19 cellular contexts compared by ENCODE assay signal in genomic region chr7:99097730-99098129, GRCh38. TPM values are rescaled to one million over a fixed set of nuclear protein-coding genes. Genes with fewer than 3 reads are reported as not detected.
DNase-seq lines count a peak whose midpoint lies in the region; ATAC-seq, FAIRE-seq and TF ChIP-seq lines count a peak whose summit lies in the region.
"Had no signal": no experiment of that assay in that cellular context is flagged by ENCODE, and none has a peak within 500 bp of the region (broad histone marks: within the 10 kb centered on the region; RNA-seq: fewer than 3 reads in every experiment).

No MANE protein-coding gene starts in this region.

- peak overlapping the region; percentile 82 for H3K27ac Mint-ChIP-seq in osteocyte (ENCODE audit: unreplicated experiment)

- H3K4me3 Mint-ChIP-seq in osteocyte (ENCODE audit: unreplicated experiment) = no peak overlapping the region

- H3K9me3 ChIP-seq in HEK293 (ENCODE audit: control insufficient read depth, insufficient read depth, low read depth, low read length) = no peaks in the 10 kb centered on the region
- H3K9me3 ChIP-seq in K562 (replicated peaks; ENCODE audit: control insufficient read depth, insufficient read depth, low read depth, low read length) = no peaks in the 10 kb centered on the region
- H3K9me3 ChIP-seq in testis = no peaks in the 10 kb centered on the region
- H3K9me3 ChIP-seq: SJCRH30 had no signal

- no peak for TF ChIP-seq EP300 in K562 (IDR thresholded peaks at IDR 0.05; ENCODE audit: low read length)

- H2AFZ ChIP-seq in K562 (ENCODE audit: low read depth, low read length) = no peak overlapping the region

- H3K4me1 ChIP-seq in HEK293 (ENCODE audit: control insufficient read depth, insufficient read depth, low read length) (no peaks in the 10 kb centered on the region), K562 (replicated peaks in 1 of 2; ENCODE audit: control insufficient read depth in 2 of 2, insufficient read depth in 2 of 2, low read length in 2 of 2) (peaks cover 1 to 12% of the 10 kb centered on the region in 2 experiments; a peak in 3 of 5 replicates), testis (peaks cover 21% of the 10 kb centered on the region)
- H3K4me1 ChIP-seq: SJCRH30 had no signal

- peaks cover 17% of the 10 kb centered on the region for H3K36me3 Mint-ChIP-seq in osteocyte (ENCODE audit: unreplicated experiment)

- POLR2A ChIA-PET in HEK293 (lab: Yijun Ruan, JAX) (no interaction called here), K562 (lab: Yijun Ruan, JAX) (interaction anchor here (0.5 kb wide), 1 partner anchor 47 kb away, joined by 6 read pairs; no protein-coding TSS in a partner anchor)

- ATAC-seq in K562 = no peak
- ATAC-seq in GM19455 (IDR thresholded peaks at IDR 0.05; ENCODE audit: unreplicated experiment) = no peak

- CTCF ChIA-PET in HEK293 (lab: Yijun Ruan, JAX) = no interaction called here
- CTCF ChIA-PET in K562 (lab: Yijun Ruan, JAX; ENCODE audit: low intra/inter-chr PET ratio) = no interaction called here

- TF ChIP-seq CTCF in HEK293 (tag by site-specific recombination; IDR thresholded peaks at IDR 0.05) (no peak), K562 (IDR thresholded peaks at IDR 0.05 in 2 of 3, conservative IDR thresholded peaks at IDR 0.05 in 1 of 3; ENCODE audit: insufficient read depth in 2 of 3, low read depth in 1 of 3, low read length in 3 of 3) (no peak), osteocyte (IDR thresholded peaks at IDR 0.05) (no peak), testis (IDR thresholded peaks at IDR 0.05) (no peak)

- H3K4me2 ChIP-seq in K562 (ENCODE audit: insufficient read depth, low read length) = no peak overlapping the region

- no peak overlapping the region for H3K9ac ChIP-seq in K562 (ENCODE audit: insufficient read depth in 1 of 2, low read depth in 2 of 2, low read length in 2 of 2)

- H3K27me3 Mint-ChIP-seq in osteocyte (ENCODE audit: unreplicated experiment) = no peaks in the 10 kb centered on the region

- H3K79me2 ChIP-seq in K562 (ENCODE audit: control insufficient read depth, insufficient read depth, low read length) = peaks cover 71% of the 10 kb centered on the region

- H3K9me1 ChIP-seq in K562 (ENCODE audit: control insufficient read depth, insufficient read depth, low read length) = no peaks in the 10 kb centered on the region

- H3K27ac ChIP-seq in HEK293 (ENCODE audit: extremely low read depth, low read depth, low read length) (no peak overlapping the region), K562 (ENCODE audit: extremely low read depth, low read depth, low read length) (no peak overlapping the region), testis (peak overlapping the region; percentile 64 to 85)
- H3K27ac ChIP-seq: C4-2B, SJCRH30 had no signal

- WGBS in K562 (ENCODE audit: insufficient coverage, low coverage, missing lambda C conversion rate) = 68% methylated on average over 2 of the region's 2 CpGs
- WGBS in testis, 2 donors = 88 to 92% methylated on average over 2 of the region's 2 CpGs

- no peak for TF ChIP-seq POLR2A in K562 (conservative IDR thresholded peaks at IDR 0.05)
- no peak for TF ChIP-seq POLR2A in testis (IDR thresholded peaks at IDR 0.05)

- peaks cover 13% of the 10 kb centered on the region for H3K9me3 Mint-ChIP-seq in osteocyte (ENCODE audit: unreplicated experiment)

- H3K36me3 ChIP-seq in HEK293 (ENCODE audit: control insufficient read depth in 2 of 2, insufficient read depth in 1 of 2, low read length in 2 of 2) = no peaks in the 10 kb centered on the region
- no peaks in the 10 kb centered on the region for H3K36me3 ChIP-seq in K562 (ENCODE audit: control insufficient read depth, insufficient read depth, low read length)
- no peaks in the 10 kb centered on the region for H3K36me3 ChIP-seq in testis (ENCODE audit: low read depth, missing control alignments)
- H3K36me3 ChIP-seq: SJCRH30 had no signal

- H3K4me1 Mint-ChIP-seq in osteocyte (ENCODE audit: unreplicated experiment) = peaks cover 63% of the 10 kb centered on the region

- H3K27me3 ChIP-seq in K562 (ENCODE audit: control insufficient read depth in 2 of 2, insufficient read depth in 2 of 2, low read length in 2 of 2) (no peaks in the 10 kb centered on the region), testis (no peaks in the 10 kb centered on the region)
- H3K27me3 ChIP-seq: SJCRH30 had no signal

- TF ChIP-seq RAD21 in K562 (CRISPR knock-in tag; conservative IDR thresholded peaks at IDR 0.05 in 1 of 2, IDR thresholded peaks at IDR 0.05 in 1 of 2) = no peak

- no peak overlapping the region for H3K4me3 ChIP-seq in HEK293 (ENCODE audit: low read depth, low read length)
- H3K4me3 ChIP-seq in K562 = no peak overlapping the region
- H3K4me3 ChIP-seq in testis = no peak overlapping the region
- H3K4me3 ChIP-seq: SJCRH30 had no signal

- no TSS peak for BruUV-seq in K562 (replicated peaks; lab: Mats Ljungman, UMichigan)

- in situ Hi-C loops in K562 (cut with MboI) = no loop called here

- FAIRE-seq in K562 (lab: Jason Lieb, UNC) = no peak
- FAIRE-seq: GM12891, GM18507, H1 had no signal

- no peak for DNase-seq in K562 (ENCODE audit: extremely low read depth in 1 of 4, low spot score in 3 of 4)
- DNase-seq in osteocyte (ENCODE audit: extremely low spot score, unreplicated experiment) = no peak
- no peak for DNase-seq in testis
- no peak for DNase-seq in iPS-NIHi7 (ENCODE audit: extremely low spot score)
- DNase-seq in H4 (ENCODE audit: low spot score) = no peak
- DNase-seq in medulla oblongata (ENCODE audit: extremely low spot score) = no peak
- DNase-seq: DMS 273 treated with DMSO at 0.1 percent for 48 hours, GDM1, NCI-H146, NCI-H2081 treated with DMSO at 0.1 percent for 48 hours, NCI-H510A, NCI-H774, SJCRH30 had no signal

- no peaks in the 10 kb centered on the region for H4K20me1 ChIP-seq in K562 (replicated peaks; ENCODE audit: control insufficient read depth, insufficient read depth, low read length)

- intact Hi-C loops in K562 (cut with micrococcal nuclease) = no loop called here
- intact Hi-C loops in testis (cut with DNase I; ENCODE audit: low total_unique reads) = no loop called here

TF ChIP-seq in HEK293, 187 proteins besides CTCF, POLR2A, EP300 and RAD21:
- TF ChIP-seq SCRT2 (tag by site-specific recombination; IDR thresholded peaks at IDR 0.05) (no peak), SETDB1 (IDR thresholded peaks at IDR 0.05; ENCODE audit: insufficient read length, low read length) (peak; percentile 67)

TF ChIP-seq in K562, 482 proteins besides CTCF, POLR2A, EP300 and RAD21:
- no peak for TF ChIP-seq ZNF12 (CRISPR knock-in tag; IDR thresholded peaks at IDR 0.05)
- peak; percentile 64; the same call in 1 of the 2 replicates for TF ChIP-seq ZFP1 (CRISPR knock-in tag; IDR thresholded peaks at IDR 0.05)

RNA-seq across cellular contexts. Expression of gene SMURF1, which starts 46.2 kb away (rescaled TPM):
- 44.4 and 51.4 TPM in 2 replicates for total RNA-seq in K562 (2011; cell fraction: chromatin; rRNA removed; ENCODE audit: low replicate concordance)
- 19.2 and 23.2 TPM in 2 replicates for total RNA-seq in K562 (2011; cell fraction: nucleolus; rRNA removed)
- total RNA-seq in K562 (2011; cell fraction: nucleoplasm; rRNA removed) = 27.4 and 30.5 TPM in 2 replicates
- total RNA-seq in K562 (2014; rRNA removed) = 13.5 and 14.8 TPM in 2 replicates
- total RNA-seq in K562 (2014; rRNA removed; fragmentation: Illumina TruSeq; extraction: Trizol) = 10.5 and 11.6 TPM in 2 replicates
- total RNA-seq in K562 (2015; rRNA removed; fragmentation: Illumina TruSeq; extraction: Trizol) = 12.8 and 13.1 TPM in 2 replicates
- 18.2 and 20.1 TPM in 2 replicates for total RNA-seq in K562 (2021)
- polyA plus RNA-seq in K562 (2011; rRNA removed) = 10.1 and 10.3 TPM in 2 replicates
- polyA plus RNA-seq in K562 (2011; cell fraction: cytosol; rRNA removed) = 6.5 and 7.0 TPM in 2 replicates
- 15.9 and 21.8 TPM in 2 replicates for polyA plus RNA-seq in K562 (2011; cell fraction: nucleus; rRNA removed)
- 11.3 and 12.0 TPM in 2 replicates for polyA plus RNA-seq in K562 (2012)
- 14.4 and 16.1 TPM in 2 replicates for polyA plus RNA-seq in K562 (2014; fragmentation: Illumina TruSeq; extraction: Trizol)
- 1 to 10 TPM; 1.0 to 1.3 TPM for polyA plus RNA-seq in K562 (2014; fragmentation: Nextera tagmentation; extraction: Ambion mirVana)
- polyA plus RNA-seq in K562 (2014; rRNA removed) = 12.5 and 12.6 TPM in 2 replicates
- 10.2 and 11.4 TPM in 2 replicates for polyA minus RNA-seq in K562 (2011; rRNA and poly(A)+ RNA removed)
- polyA minus RNA-seq in K562 (2011; cell fraction: cytosol; rRNA and poly(A)+ RNA removed) = 5.6 and 7.7 TPM in 2 replicates
- polyA minus RNA-seq in K562 (2011; cell fraction: nucleus; rRNA and poly(A)+ RNA removed) = 7.7 and 9.3 TPM in 2 replicates
- total RNA-seq in osteocyte = 23.6 and 24.1 TPM in 2 replicates
- 10 to 100 TPM; 34.5 to 46.9 TPM for total RNA-seq in testis
- 79.5 TPM for polyA plus RNA-seq in testis (ENCODE audit: insufficient read depth, low read depth, low replicate concordance)
- 14.6 and 19.0 TPM in 2 replicates for total RNA-seq in H4 (2014; rRNA removed; shearing (Covaris generic))

Comparison
In these comparisons a context has a peak if more than half of its experiments do, and no peak if none do; other contexts are left out.
1. H3K27ac ChIP-seq: peak in testis (2 of 2); none in HEK293 (single experiment) and K562 (single experiment).
2. Of the 44 proteins assayed by ChIP-seq in both K562 and HEK293: peak only in K562: none; only in HEK293: SETDB1; in both: none; in neither: 43.